Comparison of ENCODE assay signal across 1 cellular context in the genomic region with DNA sequence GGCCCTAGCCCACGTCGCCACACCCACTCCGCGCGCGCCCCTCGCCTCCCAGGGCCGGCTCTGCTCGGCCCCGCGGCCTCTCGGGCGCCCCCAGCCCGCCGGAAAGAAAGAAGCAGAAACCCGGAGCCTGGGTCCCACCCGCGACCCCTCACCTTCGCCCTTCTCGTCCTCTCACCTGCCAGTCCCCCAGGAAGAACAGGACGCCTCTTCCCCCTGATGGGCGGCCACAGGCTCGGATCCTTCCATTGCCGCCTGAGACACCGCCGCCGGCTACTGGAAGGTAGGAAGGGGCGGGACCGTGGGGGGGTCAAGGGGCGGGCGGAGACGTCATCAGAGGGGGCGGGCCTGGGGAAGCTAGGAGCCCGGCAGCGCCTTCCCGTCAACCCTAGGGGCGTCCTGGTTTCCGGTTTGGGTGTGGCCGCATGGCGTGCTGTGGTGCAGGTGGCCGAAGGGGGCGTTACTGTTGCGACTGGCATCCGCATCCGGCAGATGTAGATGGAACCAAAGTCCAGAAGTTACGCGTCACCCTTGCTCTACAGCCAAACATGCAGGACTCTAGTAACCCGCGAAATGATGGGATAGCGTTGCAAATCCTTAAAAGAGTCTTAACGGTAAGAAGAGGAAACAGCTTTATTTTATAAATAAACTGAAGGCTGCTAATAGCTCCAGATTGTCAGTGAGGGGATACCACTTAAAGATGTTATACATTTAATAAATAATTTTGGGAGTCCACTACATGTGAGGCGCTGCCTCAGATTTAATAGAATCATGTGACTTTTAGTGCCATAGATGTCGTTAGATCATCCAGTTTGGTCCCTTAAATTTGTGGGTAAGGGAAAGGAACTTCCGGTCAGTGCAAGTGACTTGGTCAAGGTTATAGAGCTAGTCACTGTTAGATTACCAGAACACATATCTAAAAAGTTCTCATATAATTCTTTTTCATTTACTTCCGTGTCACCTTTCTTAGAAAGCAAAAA.
A peak's percentile ranks its signal among the peaks of the same experiment; 100 is the strongest.
TF ChIP-seq lines count a peak whose summit lies in the region.

Gene UBA6, minus strand, starts transcription at position 282 of the 977 bp plus-strand sequence. Its CDS starts 36 bp downstream, at position 246.

TF ChIP-seq in GM12878, 131 proteins besides CTCF, POLR2A, EP300 and RAD21 (continued from another document):
- peak; percentile 94 for TF ChIP-seq MAX (IDR thresholded peaks at IDR 0.05; ENCODE audit: low read depth, low read length)
- TF ChIP-seq MTA3 (IDR thresholded peaks at IDR 0.05; ENCODE audit: borderline replicate concordance, low read length) = no peak
- TF ChIP-seq BCLAF1 (IDR thresholded peaks at IDR 0.05) = no peak
- TF ChIP-seq ESRRA (IDR thresholded peaks at IDR 0.05; ENCODE audit: low read length) = no peak
- 0 out of 2 replicates have a peak, but pooled peaks have one; percentile 5 for TF ChIP-seq SREBF1 (IDR thresholded peaks at IDR 0.05; ENCODE audit: low read length)
- peak; percentile 73 for TF ChIP-seq MLLT1 (IDR thresholded peaks at IDR 0.05)
- TF ChIP-seq MYB (IDR thresholded peaks at IDR 0.05; ENCODE audit: borderline replicate concordance, low read depth, low read length) = no peak
- peak; percentile 84 for TF ChIP-seq GABPA (IDR thresholded peaks at IDR 0.05; ENCODE audit: low read depth)
- peak; percentile 39; the same call in 1 of the 2 replicates for TF ChIP-seq TBL1XR1 (IDR thresholded peaks at IDR 0.05; ENCODE audit: low read depth, low read length)
- no peak for TF ChIP-seq BRCA1 (IDR thresholded peaks at IDR 0.05; ENCODE audit: low read depth, low read length)
- peak; percentile 85 for TF ChIP-seq PAX8 (IDR thresholded peaks at IDR 0.05)
- TF ChIP-seq YBX1 (IDR thresholded peaks at IDR 0.05) = no peak
- no peak for TF ChIP-seq NRF1 (conservative IDR thresholded peaks at IDR 0.05; ENCODE audit: low read depth, low read length)
- peak; percentile 66 for TF ChIP-seq NKRF (conservative IDR thresholded peaks at IDR 0.05)
- TF ChIP-seq ZNF207 (IDR thresholded peaks at IDR 0.05; ENCODE audit: borderline replicate concordance) = no peak
- no peak for TF ChIP-seq BMI1 (IDR thresholded peaks at IDR 0.05; ENCODE audit: borderline replicate concordance)
- no peak for TF ChIP-seq DPF2 (IDR thresholded peaks at IDR 0.05)
- no peak for TF ChIP-seq RELA (IDR thresholded peaks at IDR 0.05; ENCODE audit: borderline replicate concordance, partially characterized antibody)
- TF ChIP-seq SMAD1 (IDR thresholded peaks at IDR 0.05; ENCODE audit: low read depth, partially characterized antibody) = peak; percentile 74
- no peak for TF ChIP-seq EZH2 (IDR thresholded peaks at IDR 0.05; ENCODE audit: borderline replicate concordance, control insufficient read depth, low read depth, low read length)
- 0 out of 2 replicates have a peak, but pooled peaks have one; percentile 33 for TF ChIP-seq BCL11A (IDR thresholded peaks at IDR 0.05; ENCODE audit: low read depth, low read length)
- TF ChIP-seq HSF1 (IDR thresholded peaks at IDR 0.05; ENCODE audit: low read depth, low read length) = no peak
- TF ChIP-seq IKZF2 (IDR thresholded peaks at IDR 0.05) = peak; percentile 33 to 38
- TF ChIP-seq NFXL1 (IDR thresholded peaks at IDR 0.05; ENCODE audit: borderline replicate concordance) = no peak
- TF ChIP-seq MTA2 (IDR thresholded peaks at IDR 0.05; ENCODE audit: low read depth) = peak; percentile 55; the same call in 1 of the 2 replicates
- peak in 1 of 2 experiments; percentile 24; a peak in 1 of 4 replicates for TF ChIP-seq SRF (IDR thresholded peaks at IDR 0.05; ENCODE audit: low read depth in 2 of 2, low read length in 2 of 2)
- peak; percentile 68 to 70; a peak in 1 of 4 replicates for TF ChIP-seq BHLHE40 (IDR thresholded peaks at IDR 0.05; ENCODE audit: borderline replicate concordance in 1 of 2, low read depth in 2 of 2, low read length in 1 of 2)
- peak; percentile 87 for TF ChIP-seq CREB1 (IDR thresholded peaks at IDR 0.05; ENCODE audit: low read depth)
- no peak for TF ChIP-seq ZNF274 (IDR thresholded peaks at IDR 0.05; ENCODE audit: insufficient read depth, insufficient read length)
